Comparison of ENCODE assay signal across 1 cellular context in the genomic region with DNA sequence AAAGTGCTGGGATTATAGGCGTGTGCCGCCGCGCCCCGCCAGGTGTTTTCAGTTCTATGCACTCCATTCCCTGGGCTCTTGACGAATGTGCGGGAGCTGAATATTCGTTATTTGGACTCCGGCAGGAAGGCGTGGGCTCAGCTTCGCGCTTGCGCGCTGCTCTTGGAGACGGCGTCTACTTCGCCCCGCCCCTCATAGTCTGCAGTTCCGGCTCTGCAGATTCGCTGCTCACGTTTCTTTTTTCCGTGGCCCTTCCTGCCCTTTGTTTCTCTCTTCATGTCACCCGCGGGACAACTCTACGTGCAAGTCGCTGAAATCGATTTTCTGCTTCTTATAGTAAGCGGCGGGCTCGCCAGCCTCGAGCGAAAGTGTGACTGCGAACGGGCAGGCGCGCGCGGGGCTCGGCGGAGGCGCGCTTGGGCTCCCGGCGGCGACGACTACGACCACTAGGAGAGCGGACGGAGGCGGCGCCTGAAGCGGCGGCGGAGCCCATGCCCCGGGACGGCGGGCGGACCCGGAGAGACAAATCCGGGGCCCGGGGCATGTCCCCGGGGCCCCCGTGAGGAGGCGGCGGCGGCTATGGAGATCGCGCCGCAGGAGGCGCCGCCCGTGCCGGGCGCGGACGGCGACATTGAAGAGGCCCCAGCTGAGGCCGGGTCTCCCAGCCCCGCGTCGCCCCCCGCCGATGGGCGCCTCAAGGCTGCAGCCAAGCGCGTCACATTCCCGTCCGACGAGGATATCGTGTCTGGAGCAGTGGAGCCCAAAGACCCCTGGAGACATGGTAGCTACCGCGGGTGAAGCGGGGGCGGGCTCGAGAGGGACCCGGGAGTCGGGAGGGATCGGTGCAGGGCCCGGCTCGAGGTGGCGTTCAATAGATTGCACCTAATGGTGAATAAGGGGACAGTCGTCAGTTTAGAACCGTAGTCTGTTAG.
TF ChIP-seq lines count a peak whose summit lies in the region.

PPP1R37 (plus strand) TSS at position 433 of the 932 bp plus-strand sequence; CDS start at position 580, 147 bp downstream.

TF ChIP-seq in K562, 482 proteins besides CTCF, POLR2A, EP300 and RAD21 (continued from another document and continues in another):
- TF ChIP-seq RREB1 (CRISPR knock-in tag; IDR thresholded peaks at IDR 0.05): no peak
- TF ChIP-seq BHLHE40 (IDR thresholded peaks at IDR 0.05; ENCODE audit: low read length): peak; percentile 96
- TF ChIP-seq AFF1 (IDR thresholded peaks at IDR 0.05; ENCODE audit: low read depth in 1 of 2, partially characterized antibody in 2 of 2): no peak
- TF ChIP-seq, protein P1, sequence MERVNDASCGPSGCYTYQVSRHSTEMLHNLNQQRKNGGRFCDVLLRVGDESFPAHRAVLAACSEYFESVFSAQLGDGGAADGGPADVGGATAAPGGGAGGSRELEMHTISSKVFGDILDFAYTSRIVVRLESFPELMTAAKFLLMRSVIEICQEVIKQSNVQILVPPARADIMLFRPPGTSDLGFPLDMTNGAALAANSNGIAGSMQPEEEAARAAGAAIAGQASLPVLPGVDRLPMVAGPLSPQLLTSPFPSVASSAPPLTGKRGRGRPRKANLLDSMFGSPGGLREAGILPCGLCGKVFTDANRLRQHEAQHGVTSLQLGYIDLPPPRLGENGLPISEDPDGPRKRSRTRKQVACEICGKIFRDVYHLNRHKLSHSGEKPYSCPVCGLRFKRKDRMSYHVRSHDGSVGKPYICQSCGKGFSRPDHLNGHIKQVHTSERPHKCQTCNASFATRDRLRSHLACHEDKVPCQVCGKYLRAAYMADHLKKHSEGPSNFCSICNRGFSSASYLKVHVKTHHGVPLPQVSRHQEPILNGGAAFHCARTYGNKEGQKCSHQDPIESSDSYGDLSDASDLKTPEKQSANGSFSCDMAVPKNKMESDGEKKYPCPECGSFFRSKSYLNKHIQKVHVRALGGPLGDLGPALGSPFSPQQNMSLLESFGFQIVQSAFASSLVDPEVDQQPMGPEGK (CRISPR knock-in tag; IDR thresholded peaks at IDR 0.05; ENCODE audit: borderline replicate concordance): no peak
- 0 out of 2 replicates have a peak, but pooled peaks have one; percentile 59 for TF ChIP-seq AFF4 (CRISPR knock-in tag; IDR thresholded peaks at IDR 0.05)
- TF ChIP-seq ZNF41 (CRISPR knock-in tag; conservative IDR thresholded peaks at IDR 0.05): no peak
- no peak for TF ChIP-seq ZNF175 (CRISPR knock-in tag; IDR thresholded peaks at IDR 0.05; ENCODE audit: low read depth)
- no peak for TF ChIP-seq XRCC4 (IDR thresholded peaks at IDR 0.05; ENCODE audit: extremely low read depth, insufficient read depth, insufficient read length)
- peak; percentile 27 for TF ChIP-seq TAF1 (IDR thresholded peaks at IDR 0.05; ENCODE audit: control insufficient read depth, extremely low read depth, insufficient read depth, low read length, severe bottlenecking)
- TF ChIP-seq MECOM (CRISPR knock-in tag; IDR thresholded peaks at IDR 0.05): 0 out of 2 replicates have a peak, but pooled peaks have one; percentile 59
- peak; percentile 95 for TF ChIP-seq POLR2AphosphoS2 (IDR thresholded peaks at IDR 0.05; ENCODE audit: low read length)
- TF ChIP-seq ZC3H11A (IDR thresholded peaks at IDR 0.05; ENCODE audit: low read depth, low read length): no peak
- no peak; a peak in 2 of 4 replicates for TF ChIP-seq FOXK2 (conservative IDR thresholded peaks at IDR 0.05 in 1 of 2, IDR thresholded peaks at IDR 0.05 in 1 of 2; ENCODE audit: low read depth in 2 of 2)
- TF ChIP-seq, protein P2, sequence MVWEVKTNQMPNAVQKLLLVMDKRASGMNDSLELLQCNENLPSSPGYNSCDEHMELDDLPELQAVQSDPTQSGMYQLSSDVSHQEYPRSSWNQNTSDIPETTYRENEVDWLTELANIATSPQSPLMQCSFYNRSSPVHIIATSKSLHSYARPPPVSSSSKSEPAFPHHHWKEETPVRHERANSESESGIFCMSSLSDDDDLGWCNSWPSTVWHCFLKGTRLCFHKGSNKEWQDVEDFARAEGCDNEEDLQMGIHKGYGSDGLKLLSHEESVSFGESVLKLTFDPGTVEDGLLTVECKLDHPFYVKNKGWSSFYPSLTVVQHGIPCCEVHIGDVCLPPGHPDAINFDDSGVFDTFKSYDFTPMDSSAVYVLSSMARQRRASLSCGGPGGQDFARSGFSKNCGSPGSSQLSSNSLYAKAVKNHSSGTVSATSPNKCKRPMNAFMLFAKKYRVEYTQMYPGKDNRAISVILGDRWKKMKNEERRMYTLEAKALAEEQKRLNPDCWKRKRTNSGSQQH (CRISPR knock-in tag; IDR thresholded peaks at IDR 0.05): no peak
- TF ChIP-seq ZNF197 (CRISPR knock-in tag; IDR thresholded peaks at IDR 0.05; ENCODE audit: low read depth): 0 out of 2 replicates have a peak, but pooled peaks have one; percentile 60
- TF ChIP-seq, protein P3, sequence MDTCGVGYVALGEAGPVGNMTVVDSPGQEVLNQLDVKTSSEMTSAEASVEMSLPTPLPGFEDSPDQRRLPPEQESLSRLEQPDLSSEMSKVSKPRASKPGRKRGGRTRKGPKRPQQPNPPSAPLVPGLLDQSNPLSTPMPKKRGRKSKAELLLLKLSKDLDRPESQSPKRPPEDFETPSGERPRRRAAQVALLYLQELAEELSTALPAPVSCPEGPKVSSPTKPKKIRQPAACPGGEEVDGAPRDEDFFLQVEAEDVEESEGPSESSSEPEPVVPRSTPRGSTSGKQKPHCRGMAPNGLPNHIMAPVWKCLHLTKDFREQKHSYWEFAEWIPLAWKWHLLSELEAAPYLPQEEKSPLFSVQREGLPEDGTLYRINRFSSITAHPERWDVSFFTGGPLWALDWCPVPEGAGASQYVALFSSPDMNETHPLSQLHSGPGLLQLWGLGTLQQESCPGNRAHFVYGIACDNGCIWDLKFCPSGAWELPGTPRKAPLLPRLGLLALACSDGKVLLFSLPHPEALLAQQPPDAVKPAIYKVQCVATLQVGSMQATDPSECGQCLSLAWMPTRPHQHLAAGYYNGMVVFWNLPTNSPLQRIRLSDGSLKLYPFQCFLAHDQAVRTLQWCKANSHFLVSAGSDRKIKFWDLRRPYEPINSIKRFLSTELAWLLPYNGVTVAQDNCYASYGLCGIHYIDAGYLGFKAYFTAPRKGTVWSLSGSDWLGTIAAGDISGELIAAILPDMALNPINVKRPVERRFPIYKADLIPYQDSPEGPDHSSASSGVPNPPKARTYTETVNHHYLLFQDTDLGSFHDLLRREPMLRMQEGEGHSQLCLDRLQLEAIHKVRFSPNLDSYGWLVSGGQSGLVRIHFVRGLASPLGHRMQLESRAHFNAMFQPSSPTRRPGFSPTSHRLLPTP (IDR thresholded peaks at IDR 0.05; ENCODE audit: borderline replicate concordance, extremely low read depth, insufficient read length): no peak
- peak in 1 of 2 experiments; percentile 89; a peak in 2 of 4 replicates for TF ChIP-seq HDAC1 (IDR thresholded peaks at IDR 0.05)
- TF ChIP-seq KAT8 (IDR thresholded peaks at IDR 0.05; ENCODE audit: low read depth): no peak
- TF ChIP-seq KAT7 (CRISPR knock-in tag; IDR thresholded peaks at IDR 0.05; ENCODE audit: borderline replicate concordance): peak; percentile 98; the same call in 1 of the 2 replicates
- no peak for TF ChIP-seq ZNF561 (CRISPR knock-in tag; conservative IDR thresholded peaks at IDR 0.05)
- TF ChIP-seq NFYB (IDR thresholded peaks at IDR 0.05; ENCODE audit: extremely low read depth, insufficient read length): no peak
- TF ChIP-seq ZNF655 (CRISPR knock-in tag; IDR thresholded peaks at IDR 0.05): no peak
- TF ChIP-seq LARP7 (IDR thresholded peaks at IDR 0.05): peak; percentile 96
- peak; percentile 63; the same call in 1 of the 2 replicates for TF ChIP-seq PHF21A (IDR thresholded peaks at IDR 0.05; ENCODE audit: borderline replicate concordance, low read depth)
- no peak for TF ChIP-seq ZC3H8 (IDR thresholded peaks at IDR 0.05)
- no peak for TF ChIP-seq TBP (optimal IDR thresholded peaks at IDR 0.05; ENCODE audit: low read depth, low read length)
- 0 out of 2 replicates have a peak, but pooled peaks have one; percentile 37 for TF ChIP-seq MXI1 (IDR thresholded peaks at IDR 0.05; ENCODE audit: low read depth, low read length)
